25 cellular contexts compared by ENCODE assay signal in the genomic region with DNA sequence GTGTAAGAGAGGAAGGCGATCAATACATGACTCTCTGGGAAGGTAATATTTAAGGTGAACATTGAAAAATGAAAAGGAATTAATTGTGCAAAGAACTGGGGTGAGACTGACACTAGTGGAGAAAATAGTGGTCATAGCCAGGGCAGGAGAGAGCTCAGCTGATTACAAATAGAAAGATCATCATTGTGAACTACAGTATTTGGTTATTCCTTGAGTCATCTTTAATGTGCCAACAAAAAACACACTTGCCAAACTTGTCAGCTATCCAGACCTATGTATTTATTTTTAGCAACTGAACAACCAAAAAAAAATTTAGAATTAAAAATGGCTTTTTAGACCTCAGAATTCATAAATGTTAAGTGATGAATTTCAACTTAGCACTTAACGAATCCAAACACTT.
"Had no signal": no experiment of that assay in that cellular context is flagged by ENCODE, and none has a peak within 500 bp of the region (broad histone marks: within the 10 kb centered on the region; RNA-seq: fewer than 3 reads in every experiment).

No MANE protein-coding gene starts in this region.

- DNase-seq: activated CD4-positive, alpha-beta T cell treated with anti-CD3 and anti-CD28 coated beads, Interleukin-2, amount 10 ng/mL, durations not matched to agents 24 days and 14 days; activated CD4-positive, alpha-beta T cell treated with anti-CD3 and anti-CD28 coated beads, Interleukin-2, amount 50 U/mL, for 4 hours; activated CD8-positive, alpha-beta T cell treated with anti-CD3 and anti-CD28 coated beads for 36 hours; activated gamma-delta T cell; activated naive CD4-positive, alpha-beta T cell treated with Interleukin-2 at 50 U/mL for 16 hours; activated naive CD8-positive, alpha-beta T cell treated with anti-CD3 and anti-CD28 coated beads, Interleukin-2, amount 10 ng/mL, durations not matched to agents 7 days and 5 days; activated T-cell treated with anti-CD3 and anti-CD28 coated beads, Interleukin-2, amount 50 U/mL, for 1 hour; activated T-cell treated with anti-CD3 and anti-CD28 coated beads, Interleukin-2, amount 50 U/mL, for 72 hours; amygdala; cerebellar nuclear complex; MM.1S; MV-4-11; NCI-H1092; NCI-H146; NCI-H187; NCI-H2029 treated with DMSO at 0.1 percent for 48 hours; NCI-H2107; NCI-H2171; NCI-H2227 treated with DMSO at 0.1 percent for 48 hours; NCI-H526; NCI-H748 treated with DMSO at 0.1 percent for 48 hours; Right ventricle myocardium superior; T1000 had no signal

- ATAC-seq: activated CD8-positive, alpha-beta T cell treated with anti-CD3 and anti-CD28 coated beads for 36 hours; activated T-cell treated with anti-CD3 and anti-CD28 coated beads, Interleukin-2, amount 50 U/mL, for 72 hours; activated T-helper 17 cell treated with anti-CD3 and anti-CD28 coated beads, Interleukin-2, amount 50 U/mL, for 72 hours had no signal

- H3K4me3 ChIP-seq: ascending aorta had no signal
